8 cellular contexts compared by ENCODE assay signal in the genomic region with DNA sequence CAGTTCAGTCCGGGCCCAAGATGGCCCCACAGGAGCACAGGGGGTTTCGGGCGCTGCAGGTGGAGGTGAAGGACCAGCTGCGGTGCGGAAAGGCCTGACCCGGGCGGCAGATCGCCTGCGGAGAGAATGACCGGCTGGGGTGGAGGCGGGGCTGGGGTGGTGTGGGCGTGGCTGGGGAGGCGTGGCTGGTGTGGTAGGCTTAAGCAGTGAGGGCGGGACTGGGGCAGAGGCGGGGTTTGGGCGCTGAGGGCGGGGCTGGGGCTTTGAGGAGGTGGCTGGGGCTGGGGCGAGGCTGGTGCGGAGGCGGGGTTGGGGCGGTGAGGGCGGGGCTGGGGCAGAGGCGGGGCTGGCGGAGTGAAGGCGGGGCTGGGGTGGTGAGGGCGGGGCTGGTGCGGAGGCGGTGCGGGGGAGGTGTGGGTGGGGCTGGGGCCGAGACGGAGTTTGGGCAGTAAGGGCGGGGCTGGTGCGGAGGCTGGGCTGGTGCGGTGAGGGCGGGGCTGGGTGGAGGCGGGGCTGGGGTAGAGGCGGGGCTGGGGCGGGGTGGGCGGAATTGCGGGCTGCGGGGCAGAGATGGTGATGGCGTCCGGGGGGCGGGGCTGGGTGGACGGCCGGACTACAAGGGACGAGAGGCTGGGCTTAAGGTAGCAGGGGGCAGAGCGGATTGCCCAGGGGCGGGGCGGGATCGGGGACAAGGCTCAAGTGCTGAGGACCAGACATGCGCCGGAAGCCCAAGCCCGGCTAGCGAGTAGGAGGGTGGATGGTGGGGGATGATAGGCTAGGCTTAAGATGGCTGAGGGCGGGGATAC. TPM values are rescaled to one million over a fixed set of nuclear protein-coding genes. Genes with fewer than 3 reads are reported as not detected.
DNase-seq lines count a peak whose midpoint lies in the region; ATAC-seq and TF ChIP-seq lines count a peak whose summit lies in the region.

No MANE protein-coding gene starts in this region.

- intact Hi-C loops in activated B cell treated with CpG ODN at 0.5 μM for 24 hours (cut with micrococcal nuclease) (loop anchor here (1.0 to 5.0 kb wide), 9 partner anchors 26 to 316 kb away; a partner anchor contains a TSS), spleen (cut with DNase I; ENCODE audit: low total_unique reads) (no loop called here)

- peaks cover 0 to 26% (median 12%) of the 10 kb centered on the region in 6 donors for H3K4me1 ChIP-seq in spleen

- peak overlapping the region; percentile 85 for H3K4me3 Mint-ChIP-seq in activated B cell treated with CpG ODN at 0.5 μM for 24 hours

- DNase-seq in A172 (ENCODE audit: low spot score) (peak; percentile 95), NCI-H2196 treated with DMSO at 0.1 percent for 48 hours (lab: John Stamatoyannopoulos, UW; ENCODE audit: unreplicated experiment) (peak; percentile 75), activated B cell treated with CpG ODN at 0.5 μM for 24 hours (peak; percentile 88), caudate nucleus (lab: John Stamatoyannopoulos, UW) (peak; percentile 14 to 100 (median 96)), iris pigment epithelial cell (ENCODE audit: low read depth) (peak; percentile 96), spleen (peak; percentile 99)

- no peak for TF ChIP-seq CTCF in activated B cell treated with CpG ODN at 0.5 μM for 24 hours (IDR thresholded peaks at IDR 0.05)
- TF ChIP-seq CTCF in spleen (IDR thresholded peaks at IDR 0.05 in 8 of 11, conservative IDR thresholded peaks at IDR 0.05 in 3 of 11) = no peak

- H3K36me3 ChIP-seq in spleen = no peaks in the 10 kb centered on the region

- no peaks in the 10 kb centered on the region for H3K36me3 Mint-ChIP-seq in activated B cell treated with CpG ODN at 0.5 μM for 24 hours (ENCODE audit: low read depth)

- H3K4me1 Mint-ChIP-seq in activated B cell treated with CpG ODN at 0.5 μM for 24 hours = peaks cover 29% of the 10 kb centered on the region

- no peaks in the 10 kb centered on the region for H3K27me3 Mint-ChIP-seq in activated B cell treated with CpG ODN at 0.5 μM for 24 hours

- H3K27ac Mint-ChIP-seq in activated B cell treated with CpG ODN at 0.5 μM for 24 hours = peak overlapping the region; percentile 83

- WGBS in spleen, 5 donors = 0 to 2% (median 1%) methylated on average over 28 to 55 of the region's 56 CpGs

- H3K27ac ChIP-seq in caudate nucleus (ENCODE audit: low read depth, low read length) (no peak overlapping the region), spleen (peak overlapping the region in 7 of 8 donors; percentile 48 to 88 (median 78))

- POLR2A ChIA-PET in activated B cell treated with CpG ODN at 0.5 μM for 24 hours (lab: Charles Lee) = interaction anchor here (0.7 to 3.3 kb wide), 4 partner anchors 25 to 198 kb away, joined by 4 to 29 read pairs (median 4); a partner anchor contains a TSS

- no peaks in the 10 kb centered on the region for H3K27me3 ChIP-seq in spleen (replicated peaks in 1 of 7)

- CTCF ChIA-PET in activated B cell treated with CpG ODN at 0.5 μM for 24 hours (lab: Charles Lee) = no interaction called here

- ATAC-seq in GM18858 (IDR thresholded peaks at IDR 0.05; ENCODE audit: unreplicated experiment) (peak; percentile 49), HG03066 (IDR thresholded peaks at IDR 0.05; ENCODE audit: low read depth, unreplicated experiment) (peak; percentile 70), activated B cell treated with CpG ODN at 0.5 μM for 24 hours (ENCODE audit: low read depth) (peak; percentile 85)

- peak overlapping the region; percentile 10 to 72 (median 37) for H3K4me3 ChIP-seq in spleen

- no peaks in the 10 kb centered on the region for H3K9me3 ChIP-seq in spleen

- TF ChIP-seq POLR2A in spleen (IDR thresholded peaks at IDR 0.05) = no peak

- no peaks in the 10 kb centered on the region for H3K9me3 Mint-ChIP-seq in activated B cell treated with CpG ODN at 0.5 μM for 24 hours

RNA-seq across cellular contexts. Expression of a gene that starts 9.9 kb away (rescaled TPM):
- not detected in 2 replicates for total RNA-seq in A172 (2014; rRNA removed; shearing (Covaris generic))
- not detected in 2 replicates for total RNA-seq in activated B cell treated with CpG ODN at 0.5 μM for 24 hours
- 1 to 10 TPM in 1 of 7 donors, under 1 TPM in 4, not detected in 2; 0.30 to 1.2 (median 0.50) TPM for total RNA-seq in spleen
- under 1 TPM in 2 of 3 donors, not detected in 1; 0.07 to 0.24 TPM for polyA plus RNA-seq in spleen

RNA-seq across cellular contexts. Expression of a gene that starts 25.3 kb away (rescaled TPM):
- not detected in 2 replicates for total RNA-seq in A172 (2014; rRNA removed; shearing (Covaris generic))
- total RNA-seq in activated B cell treated with CpG ODN at 0.5 μM for 24 hours (not detected in 2 replicates), spleen (not detected)
- polyA plus RNA-seq in spleen = under 1 TPM in 1 of 3 donors, not detected in 2; 0.08 TPM

RNA-seq across cellular contexts. Expression of a gene that starts 25.5 kb away (rescaled TPM):
- total RNA-seq in A172 (2014; rRNA removed; shearing (Covaris generic)) = 40.2 and 43.7 TPM in 2 replicates
- total RNA-seq in activated B cell treated with CpG ODN at 0.5 μM for 24 hours (38.5 and 49.1 TPM in 2 replicates), spleen (10 to 100 TPM; 48.0 to 77.6 (median 58.2) TPM)
- 10 to 100 TPM; 34.7 to 44.0 (median 40.5) TPM for polyA plus RNA-seq in spleen

RNA-seq across cellular contexts. Expression of a gene that starts 27.7 kb away (rescaled TPM):
- total RNA-seq in A172 (2014; rRNA removed; shearing (Covaris generic)) = 229 and 262 TPM in 2 replicates
- total RNA-seq in activated B cell treated with CpG ODN at 0.5 μM for 24 hours = 115 and 127 TPM in 2 replicates
- total RNA-seq in spleen = 10 to 100 TPM; 57.4 to 70.6 (median 65.5) TPM
- 10 to 100 TPM; 35.6 to 50.8 (median 43.5) TPM for polyA plus RNA-seq in spleen

RNA-seq across cellular contexts. Expression of a gene that starts 34.4 kb away (rescaled TPM):
- 1.6 and 1.9 TPM in 2 replicates for total RNA-seq in A172 (2014; rRNA removed; shearing (Covaris generic))
- total RNA-seq in activated B cell treated with CpG ODN at 0.5 μM for 24 hours (10.3 and 11.7 TPM in 2 replicates), spleen (10 to 100 TPM; 15.4 to 30.0 (median 21.4) TPM)
- polyA plus RNA-seq in spleen = 10 to 100 TPM; 13.1 to 41.9 (median 18.2) TPM
